ENCODE assay signal across 21 cellular contexts in the genomic region with DNA sequence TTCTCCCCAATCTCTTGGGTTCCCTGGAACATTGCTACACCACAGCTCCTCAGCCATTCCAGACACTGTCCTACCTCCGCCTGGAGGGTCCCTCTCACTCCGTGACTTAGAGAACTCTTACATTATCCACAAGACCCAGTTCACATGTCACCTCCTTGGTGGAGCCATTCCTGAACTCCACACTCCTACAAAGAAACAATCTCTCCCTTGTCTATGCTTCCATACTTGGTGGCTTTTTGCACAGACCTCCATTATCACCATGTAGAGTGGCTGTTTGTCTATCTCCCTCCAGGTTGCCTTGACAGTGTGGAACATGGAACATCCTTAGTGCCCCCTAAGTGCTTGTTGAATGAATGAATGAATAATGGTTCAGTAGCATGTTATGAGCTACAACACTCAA.
A peak's percentile ranks its signal among the peaks of the same experiment; 100 is the strongest.
DNase-seq lines count a peak whose midpoint lies in the region; ATAC-seq and TF ChIP-seq lines count a peak whose summit lies in the region.
"Had no signal": no experiment of that assay in that cellular context is flagged by ENCODE, and none has a peak within 500 bp of the region (broad histone marks: within the 10 kb centered on the region; RNA-seq: fewer than 3 reads in every experiment).

No MANE protein-coding gene starts in this region.

- peak overlapping the region; percentile 60 for H3K4me3 Mint-ChIP-seq in activated CD4-positive, alpha-beta T cell treated with anti-CD3 and anti-CD28 coated beads, Interleukin-2, amount 10 ng/mL, durations not matched to agents 24 days and 14 days
- no peak overlapping the region for H3K4me3 Mint-ChIP-seq in activated CD4-positive, alpha-beta T cell treated with anti-CD3 and anti-CD28 coated beads, Interleukin-2, amount 10 ng/mL, durations not matched to agents 7 days and 5 days
- H3K4me3 Mint-ChIP-seq in IgD-negative memory B cell, result peak overlapping the region in 1 of 4 donors; percentile 69
- H3K4me3 Mint-ChIP-seq in activated T-helper 2 cell treated with anti-CD3 and anti-CD28 coated beads, Interferon-gamma antibody, Interleukin-2, Interleukin-4, amounts not matched to agents 10 μg/mL and 5 μg/mL and 100 μg/mL, durations not matched to agents 14 hours and 24 hours and 36 hours (ENCODE audit: low read depth), result no peak overlapping the region
- H3K4me3 Mint-ChIP-seq: dendritic cell treated with granulocyte-macrophage colony-stimulating factor and Interleukin-4, amounts not matched to agents 40 ng/mL and 50 ng/mL, for 4 days; WTC11 had no signal

- TSS peak; percentile 71 for BruUV-seq in A673 (replicated peaks; lab: Mats Ljungman, UMichigan)

- H3K36me3 ChIP-seq in A673 (ENCODE audit: insufficient read depth, low read length, poor library complexity, severe bottlenecking), result no peaks in the 10 kb centered on the region
- H3K36me3 ChIP-seq in hepatocyte (replicated peaks; ENCODE audit: insufficient read depth, low read depth), result no peaks in the 10 kb centered on the region
- no peaks in the 10 kb centered on the region for H3K36me3 ChIP-seq in heart right ventricle
- H3K36me3 ChIP-seq: MG63, SJSA1 had no signal

- peaks cover 39% of the 10 kb centered on the region for H3K4me1 Mint-ChIP-seq in activated CD4-positive, alpha-beta T cell treated with anti-CD3 and anti-CD28 coated beads, Interleukin-2, amount 10 ng/mL, durations not matched to agents 24 days and 14 days
- H3K4me1 Mint-ChIP-seq in activated CD4-positive, alpha-beta T cell treated with anti-CD3 and anti-CD28 coated beads, Interleukin-2, amount 10 ng/mL, durations not matched to agents 7 days and 5 days, result peaks cover 29% of the 10 kb centered on the region
- H3K4me1 Mint-ChIP-seq in IgD-negative memory B cell, result peaks cover 35 to 45% (median 35%) of the 10 kb centered on the region in 3 donors
- peaks cover 33% of the 10 kb centered on the region for H3K4me1 Mint-ChIP-seq in activated T-helper 2 cell treated with anti-CD3 and anti-CD28 coated beads, Interferon-gamma antibody, Interleukin-2, Interleukin-4, amounts not matched to agents 10 μg/mL and 5 μg/mL and 100 μg/mL, durations not matched to agents 14 hours and 24 hours and 36 hours (ENCODE audit: low read depth)

- H3K4me3 ChIP-seq in A673 (ENCODE audit: low read depth, low read length, poor library complexity, severe bottlenecking), result no peak overlapping the region
- no peak overlapping the region for H3K4me3 ChIP-seq in hepatocyte
- no peak overlapping the region for H3K4me3 ChIP-seq in heart right ventricle
- H3K4me3 ChIP-seq: lung, MG63, SJSA1, spleen had no signal

- H4K20me1 ChIP-seq in hepatocyte (ENCODE audit: insufficient read depth, poor library complexity, severe bottlenecking), result no peaks in the 10 kb centered on the region

- no peak for DNase-seq in activated CD4-positive, alpha-beta T cell treated with anti-CD3 and anti-CD28 coated beads, Interleukin-2, amount 10 ng/mL, durations not matched to agents 24 days and 14 days
- no peak for DNase-seq in activated CD4-positive, alpha-beta T cell treated with anti-CD3 and anti-CD28 coated beads, Interleukin-2, amount 10 ng/mL, durations not matched to agents 7 days and 5 days
- no peak for DNase-seq in A673 (ENCODE audit: low spot score)
- no peak for DNase-seq in activated T-helper 2 cell treated with anti-CD3 and anti-CD28 coated beads, Interferon-gamma antibody, Interleukin-2, Interleukin-4, amounts not matched to agents 10 μg/mL and 5 μg/mL and 100 μg/mL, durations not matched to agents 14 hours and 24 hours and 36 hours (ENCODE audit: low spot score)
- DNase-seq in hepatocyte (ENCODE audit: low spot score), result no peak
- DNase-seq in NOMO-1 treated with dmso at 0.1 percent for 144 hours (lab: John Stamatoyannopoulos, UW; ENCODE audit: unreplicated experiment), result no peak
- no peak for DNase-seq in heart right ventricle
- DNase-seq: C1 segment of cervical spinal cord; NCI-H1417; NCI-H510A treated with DMSO at 0.1 percent for 48 hours; occipital lobe; spleen; stimulated activated CD4-positive, alpha-beta T cell treated with anti-CD3 and anti-CD28 coated beads, Interleukin-4, amount 100 ng/mL, for 4 hours; T-helper 9 cell had no signal

- POLR2A ChIA-PET in activated CD4-positive, alpha-beta T cell treated with anti-CD3 and anti-CD28 coated beads, Interleukin-2, amount 10 ng/mL, durations not matched to agents 7 days and 5 days (lab: Charles Lee), result no interaction called here
- POLR2A ChIA-PET in A673 (lab: Charles Lee; ENCODE audit: low non-redundant PET), result no interaction called here

- H3K27ac Mint-ChIP-seq in activated CD4-positive, alpha-beta T cell treated with anti-CD3 and anti-CD28 coated beads, Interleukin-2, amount 10 ng/mL, durations not matched to agents 24 days and 14 days, result peak overlapping the region; percentile 91
- H3K27ac Mint-ChIP-seq in activated CD4-positive, alpha-beta T cell treated with anti-CD3 and anti-CD28 coated beads, Interleukin-2, amount 10 ng/mL, durations not matched to agents 7 days and 5 days, result no peak overlapping the region
- peak overlapping the region; percentile 71 to 91 (median 88) for H3K27ac Mint-ChIP-seq in IgD-negative memory B cell
- peak overlapping the region; percentile 19 for H3K27ac Mint-ChIP-seq in activated T-helper 2 cell treated with anti-CD3 and anti-CD28 coated beads, Interferon-gamma antibody, Interleukin-2, Interleukin-4, amounts not matched to agents 10 μg/mL and 5 μg/mL and 100 μg/mL, durations not matched to agents 14 hours and 24 hours and 36 hours
- H3K27ac Mint-ChIP-seq: dendritic cell treated with granulocyte-macrophage colony-stimulating factor and Interleukin-4, amounts not matched to agents 40 ng/mL and 50 ng/mL, for 4 days; WTC11 had no signal

- H3K27ac ChIP-seq in A673 (ENCODE audit: low read depth, low read length, poor library complexity, severe bottlenecking), result peak overlapping the region; percentile 58
- H3K27ac ChIP-seq in hepatocyte, result no peak overlapping the region
- no peak overlapping the region for H3K27ac ChIP-seq in heart right ventricle
- H3K27ac ChIP-seq: HL-60, SJSA1 had no signal

- no peak for TF ChIP-seq CTCF in A673 (conservative IDR thresholded peaks at IDR 0.05; ENCODE audit: low read depth, low read length)
- no peak for TF ChIP-seq CTCF in hepatocyte (IDR thresholded peaks at IDR 0.05; ENCODE audit: poor library complexity)
- no peak for TF ChIP-seq CTCF in heart right ventricle (IDR thresholded peaks at IDR 0.05)

- H3K9me3 Mint-ChIP-seq in activated CD4-positive, alpha-beta T cell treated with anti-CD3 and anti-CD28 coated beads, Interleukin-2, amount 10 ng/mL, durations not matched to agents 24 days and 14 days, result peaks cover 3% of the 10 kb centered on the region
- H3K9me3 Mint-ChIP-seq in activated CD4-positive, alpha-beta T cell treated with anti-CD3 and anti-CD28 coated beads, Interleukin-2, amount 10 ng/mL, durations not matched to agents 7 days and 5 days, result no peaks in the 10 kb centered on the region
- H3K9me3 Mint-ChIP-seq in IgD-negative memory B cell, result peaks cover 0 to 3% (median 0%) of the 10 kb centered on the region in 3 donors
- H3K9me3 Mint-ChIP-seq in activated T-helper 2 cell treated with anti-CD3 and anti-CD28 coated beads, Interferon-gamma antibody, Interleukin-2, Interleukin-4, amounts not matched to agents 10 μg/mL and 5 μg/mL and 100 μg/mL, durations not matched to agents 14 hours and 24 hours and 36 hours, result no peaks in the 10 kb centered on the region
- H3K9me3 Mint-ChIP-seq: dendritic cell treated with granulocyte-macrophage colony-stimulating factor and Interleukin-4, amounts not matched to agents 40 ng/mL and 50 ng/mL, for 4 days had no signal

- H3K9me3 ChIP-seq in A673 (ENCODE audit: low read depth, low read length, poor library complexity, severe bottlenecking) (peaks cover 4% of the 10 kb centered on the region), hepatocyte (ENCODE audit: low read depth) (no peaks in the 10 kb centered on the region), heart right ventricle (peaks cover 0 to 13% (median 0%) of the 10 kb centered on the region in 11 donors)
- H3K9me3 ChIP-seq: MG63, SJSA1 had no signal

- CTCF ChIA-PET in activated CD4-positive, alpha-beta T cell treated with anti-CD3 and anti-CD28 coated beads, Interleukin-2, amount 10 ng/mL, durations not matched to agents 7 days and 5 days (lab: Charles Lee), result interaction anchor here (0.6 kb wide), 1 partner anchor 62 kb away, joined by 3 read pairs; no protein-coding TSS in a partner anchor
- CTCF ChIA-PET in A673 (lab: Charles Lee), result no interaction called here

- H3K79me2 ChIP-seq in hepatocyte, result no peaks in the 10 kb centered on the region

- H3K4me1 ChIP-seq in A673 (ENCODE audit: insufficient read depth, low read length, poor library complexity, severe bottlenecking) (peaks cover 33% of the 10 kb centered on the region), hepatocyte (ENCODE audit: insufficient read depth) (no peaks in the 10 kb centered on the region), heart right ventricle (no peaks in the 10 kb centered on the region)
- H3K4me1 ChIP-seq: spleen had no signal

- no peaks in the 10 kb centered on the region for H3K27me3 Mint-ChIP-seq in activated CD4-positive, alpha-beta T cell treated with anti-CD3 and anti-CD28 coated beads, Interleukin-2, amount 10 ng/mL, durations not matched to agents 24 days and 14 days
- H3K27me3 Mint-ChIP-seq in activated CD4-positive, alpha-beta T cell treated with anti-CD3 and anti-CD28 coated beads, Interleukin-2, amount 10 ng/mL, durations not matched to agents 7 days and 5 days, result no peaks in the 10 kb centered on the region
- H3K27me3 Mint-ChIP-seq in IgD-negative memory B cell, result no peaks in the 10 kb centered on the region
- no peaks in the 10 kb centered on the region for H3K27me3 Mint-ChIP-seq in activated T-helper 2 cell treated with anti-CD3 and anti-CD28 coated beads, Interferon-gamma antibody, Interleukin-2, Interleukin-4, amounts not matched to agents 10 μg/mL and 5 μg/mL and 100 μg/mL, durations not matched to agents 14 hours and 24 hours and 36 hours (ENCODE audit: low read depth)

- 87% methylated on average over 2 of the region's 2 CpGs for WGBS in hepatocyte (ENCODE audit: low lambda C conversion rate, missing lambda C conversion rate)
- 94 to 98% methylated on average over 2 of the region's 2 CpGs for WGBS in heart right ventricle, 2 donors

- no peak overlapping the region for H2AFZ ChIP-seq in hepatocyte

- H3K27me3 ChIP-seq in A673 (replicated peaks; ENCODE audit: insufficient read depth, low read depth, low read length, poor library complexity) (no peaks in the 10 kb centered on the region), hepatocyte (no peaks in the 10 kb centered on the region), heart right ventricle (peaks cover 0 to 38% (median 14%) of the 10 kb centered on the region in 7 donors)
- H3K27me3 ChIP-seq: MG63, SJSA1 had no signal

- no peak for ATAC-seq in heart right ventricle
- ATAC-seq: WTC11 had no signal

- H3K4me2 ChIP-seq in hepatocyte, result no peak overlapping the region

- intact Hi-C loops in activated CD4-positive, alpha-beta T cell treated with anti-CD3 and anti-CD28 coated beads, Interleukin-2, amount 10 ng/mL, durations not matched to agents 24 days and 14 days (cut with micrococcal nuclease), result no loop called here
- intact Hi-C loops in A673 (cut with micrococcal nuclease; ENCODE audit: unreplicated experiment) (no loop called here), heart right ventricle (cut with DNase I) (no loop called here)
- intact Hi-C loops in activated T-helper 2 cell treated with anti-CD3 and anti-CD28 coated beads, Interferon-gamma antibody, Interleukin-2, Interleukin-4, amounts not matched to agents 10 μg/mL and 5 μg/mL and 100 μg/mL, durations not matched to agents 14 hours and 24 hours and 36 hours (cut with micrococcal nuclease), result loop anchor here (2.0 to 10.0 kb wide), 2 partner anchors 23 to 53 kb away; no protein-coding TSS in a partner anchor

- peaks cover 2% of the 10 kb centered on the region for H3K36me3 Mint-ChIP-seq in activated CD4-positive, alpha-beta T cell treated with anti-CD3 and anti-CD28 coated beads, Interleukin-2, amount 10 ng/mL, durations not matched to agents 24 days and 14 days (ENCODE audit: low read depth)
- no peaks in the 10 kb centered on the region for H3K36me3 Mint-ChIP-seq in activated CD4-positive, alpha-beta T cell treated with anti-CD3 and anti-CD28 coated beads, Interleukin-2, amount 10 ng/mL, durations not matched to agents 7 days and 5 days (ENCODE audit: low read depth)
- peaks cover 15% of the 10 kb centered on the region for H3K36me3 Mint-ChIP-seq in IgD-negative memory B cell
- H3K36me3 Mint-ChIP-seq in activated T-helper 2 cell treated with anti-CD3 and anti-CD28 coated beads, Interferon-gamma antibody, Interleukin-2, Interleukin-4, amounts not matched to agents 10 μg/mL and 5 μg/mL and 100 μg/mL, durations not matched to agents 14 hours and 24 hours and 36 hours (ENCODE audit: low read depth), result no peaks in the 10 kb centered on the region

- H3K9me2 ChIP-seq in hepatocyte (replicated peaks; ENCODE audit: insufficient read depth), result no peaks in the 10 kb centered on the region
